ENCODE assay signal across 1 cellular context in genomic region chr19:40130013-40130412, GRCh38.
TF ChIP-seq lines count a peak whose summit lies in the region.

No MANE protein-coding gene starts in this region.

TF ChIP-seq in HEK293, 187 proteins besides CTCF, POLR2A, EP300 and RAD21 (continued from another document):
- TF ChIP-seq SP7 (tag by site-specific recombination; IDR thresholded peaks at IDR 0.05): no peak
- TF ChIP-seq ZNF174 (tag by site-specific recombination; IDR thresholded peaks at IDR 0.05): 0 out of 2 replicates have a peak, but pooled peaks have one; percentile 22
- no peak for TF ChIP-seq ZNF449 (tag by site-specific recombination; IDR thresholded peaks at IDR 0.05)
- TF ChIP-seq, protein P1, sequence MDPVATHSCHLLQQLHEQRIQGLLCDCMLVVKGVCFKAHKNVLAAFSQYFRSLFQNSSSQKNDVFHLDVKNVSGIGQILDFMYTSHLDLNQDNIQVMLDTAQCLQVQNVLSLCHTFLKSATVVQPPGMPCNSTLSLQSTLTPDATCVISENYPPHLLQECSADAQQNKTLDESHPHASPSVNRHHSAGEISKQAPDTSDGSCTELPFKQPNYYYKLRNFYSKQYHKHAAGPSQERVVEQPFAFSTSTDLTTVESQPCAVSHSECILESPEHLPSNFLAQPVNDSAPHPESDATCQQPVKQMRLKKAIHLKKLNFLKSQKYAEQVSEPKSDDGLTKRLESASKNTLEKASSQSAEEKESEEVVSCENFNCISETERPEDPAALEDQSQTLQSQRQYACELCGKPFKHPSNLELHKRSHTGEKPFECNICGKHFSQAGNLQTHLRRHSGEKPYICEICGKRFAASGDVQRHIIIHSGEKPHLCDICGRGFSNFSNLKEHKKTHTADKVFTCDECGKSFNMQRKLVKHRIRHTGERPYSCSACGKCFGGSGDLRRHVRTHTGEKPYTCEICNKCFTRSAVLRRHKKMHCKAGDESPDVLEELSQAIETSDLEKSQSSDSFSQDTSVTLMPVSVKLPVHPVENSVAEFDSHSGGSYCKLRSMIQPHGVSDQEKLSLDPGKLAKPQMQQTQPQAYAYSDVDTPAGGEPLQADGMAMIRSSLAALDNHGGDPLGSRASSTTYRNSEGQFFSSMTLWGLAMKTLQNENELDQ (tag by site-specific recombination; IDR thresholded peaks at IDR 0.05; ENCODE audit: low read depth): no peak
